Comparison of ENCODE assay signal across 26 cellular contexts in the genomic region with DNA sequence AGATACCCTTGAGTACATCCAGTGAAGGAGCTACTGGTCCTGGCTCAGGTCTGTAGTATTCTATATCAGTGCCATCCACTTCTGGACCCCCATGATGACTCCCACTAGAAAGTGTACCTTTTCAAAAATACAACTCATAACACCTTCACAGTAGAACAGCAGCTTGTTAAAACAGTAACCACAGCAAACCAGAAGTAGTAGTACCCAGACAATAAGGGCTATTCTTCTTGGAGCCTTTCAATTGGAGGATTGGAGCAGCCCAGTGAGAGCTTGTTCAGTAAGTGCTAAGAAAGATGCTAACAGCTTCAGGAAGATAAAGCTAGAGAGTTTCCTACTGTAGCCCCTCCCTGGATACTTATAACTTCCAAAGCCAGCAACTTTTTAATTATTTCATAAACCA.
"Had no signal": no experiment of that assay in that cellular context is flagged by ENCODE, and none has a peak within 500 bp of the region (broad histone marks: within the 10 kb centered on the region; RNA-seq: fewer than 3 reads in every experiment).

No MANE protein-coding gene starts in this region.

- DNase-seq: activated B cell treated with CpG ODN at 0.5 μM for 24 hours; activated CD4-positive, alpha-beta memory T cell treated with anti-CD3 and anti-CD28 coated beads for 36 hours; activated CD4-positive, alpha-beta T cell treated with anti-CD3 and anti-CD28 coated beads for 4 hours; activated CD4-positive, alpha-beta T cell treated with anti-CD3 and anti-CD28 coated beads, Interleukin-2, amount 10 ng/mL, durations not matched to agents 24 days and 14 days; activated CD4-positive, alpha-beta T cell treated with anti-CD3 and anti-CD28 coated beads, Interleukin-2, amount 50 U/mL, for 1 hour; activated CD4-positive, alpha-beta T cell treated with anti-CD3 and anti-CD28 coated beads, Interleukin-2, amount 50 U/mL, for 4 hours; activated CD4-positive, CD25-positive, alpha-beta regulatory T cell treated with anti-CD3 and anti-CD28 coated beads, Interleukin-2, amount 50 U/mL, for 72 hours; activated CD8-positive, alpha-beta memory T cell treated with anti-CD3 and anti-CD28 coated beads for 24 hours; activated CD8-positive, alpha-beta memory T cell treated with anti-CD3 and anti-CD28 coated beads, Interleukin-2, amount 10 ng/mL, durations not matched to agents 7 days and 5 days; activated CD8-positive, alpha-beta memory T cell treated with anti-CD3 and anti-CD28 coated beads, Interleukin-2, amount 50 U/mL, for 48 hours; activated CD8-positive, alpha-beta T cell treated with anti-CD3 and anti-CD28 coated beads for 36 hours; activated effector memory CD4-positive, alpha-beta T cell treated with Interleukin-2 at 50 U/mL for 16 hours; activated gamma-delta T cell; activated naive CD4-positive, alpha-beta T cell treated with anti-CD3 and anti-CD28 coated beads, Interleukin-2, amount 10 ng/mL, durations not matched to agents 7 days and 5 days; activated naive CD4-positive, alpha-beta T cell treated with Interleukin-2 at 50 U/mL for 16 hours; activated naive CD8-positive, alpha-beta T cell treated with anti-CD3 and anti-CD28 coated beads, Interleukin-2, amount 10 ng/mL, durations not matched to agents 7 days and 5 days; activated naive CD8-positive, alpha-beta T cell treated with anti-CD3 and anti-CD28 coated beads, Interleukin-2, amount 50 U/mL, for 24 hours; activated T-cell treated with anti-CD3 and anti-CD28 coated beads, Interleukin-2, amount 50 U/mL, for 24 hours; activated T-cell treated with anti-CD3 and anti-CD28 coated beads, Interleukin-2, amount 50 U/mL, for 48 hours; amygdala; anterior cingulate cortex; caudate nucleus; cerebellar nuclear complex; colonic mucosa; T-helper 2 cell; T-helper 9 cell had no signal

- ATAC-seq: activated CD8-positive, alpha-beta memory T cell treated with anti-CD3 and anti-CD28 coated beads, Interleukin-2, amount 10 ng/mL, durations not matched to agents 7 days and 5 days; activated CD8-positive, alpha-beta T cell treated with anti-CD3 and anti-CD28 coated beads for 36 hours; activated naive CD8-positive, alpha-beta T cell treated with anti-CD3 and anti-CD28 coated beads, Interleukin-2, amount 50 U/mL, for 24 hours had no signal
